Comparison of ENCODE assay signal across 32 cellular contexts in the genomic region with DNA sequence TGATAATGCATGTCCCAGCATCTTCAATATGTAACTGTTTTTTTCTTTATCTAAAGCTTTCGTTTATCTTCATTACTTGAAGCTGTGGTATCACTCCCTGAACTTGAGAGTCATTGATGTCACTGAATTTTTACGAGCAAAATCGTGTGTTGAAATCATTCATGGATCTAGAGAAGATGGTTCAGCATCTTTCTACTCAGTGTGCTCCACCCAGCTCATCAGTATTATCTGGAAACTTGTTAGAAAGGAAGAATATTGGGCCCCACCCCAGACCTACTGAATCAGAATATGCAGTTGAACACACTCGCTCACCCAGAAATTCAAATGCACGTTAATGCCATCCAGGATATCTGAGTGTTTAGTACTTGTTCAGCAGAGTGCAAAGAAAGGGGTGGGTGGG.
"Had no signal": no experiment of that assay in that cellular context is flagged by ENCODE, and none has a peak within 500 bp of the region (broad histone marks: within the 10 kb centered on the region; RNA-seq: fewer than 3 reads in every experiment).

No MANE protein-coding gene starts in this region.

- H3K4me1 Mint-ChIP-seq: activated CD4-positive, alpha-beta T cell treated with anti-CD3 and anti-CD28 coated beads, Interleukin-2, amount 10 ng/mL, durations not matched to agents 7 days and 5 days had no signal

- H3K27ac Mint-ChIP-seq: activated CD4-positive, alpha-beta T cell treated with anti-CD3 and anti-CD28 coated beads for 36 hours; activated CD4-positive, alpha-beta T cell treated with anti-CD3 and anti-CD28 coated beads, Interleukin-2, amount 10 ng/mL, durations not matched to agents 7 days and 5 days; activated CD8-positive, alpha-beta T cell treated with anti-CD3 and anti-CD28 coated beads, Interleukin-2, amount 10 ng/mL, durations not matched to agents 7 days and 5 days; activated naive CD4-positive, alpha-beta T cell treated with anti-CD3 and anti-CD28 coated beads for 36 hours; activated naive CD4-positive, alpha-beta T cell treated with anti-CD3 and anti-CD28 coated beads, Interleukin-2, amount 50 U/mL, for 72 hours; activated T-helper 1 cell treated with anti-CD3 and anti-CD28 coated beads, Interleukin-12 subunit alpha, Interleukin-12 subunit beta, Interleukin-2, Interleukin-4 antibody, amounts not matched to agents 30 ng/mL and 10 ng/mL and 1 ng/mL, durations not matched to agents 14 hours and 24 hours and 36 hours had no signal

- DNase-seq: activated CD4-positive, alpha-beta T cell treated with anti-CD3 and anti-CD28 coated beads for 36 hours; activated CD4-positive, alpha-beta T cell treated with anti-CD3 and anti-CD28 coated beads, Interleukin-2, amount 10 ng/mL, durations not matched to agents 7 days and 5 days; activated CD4-positive, alpha-beta T cell treated with anti-CD3 and anti-CD28 coated beads, Interleukin-2, amount 50 U/mL, for 48 hours; activated CD8-positive, alpha-beta memory T cell treated with anti-CD3 and anti-CD28 coated beads, Interleukin-2, amount 50 U/mL, for 4 hours; activated CD8-positive, alpha-beta T cell treated with anti-CD3 and anti-CD28 coated beads, Interleukin-2, amount 10 ng/mL, durations not matched to agents 7 days and 5 days; activated gamma-delta T cell treated with Interleukin-2 at 50 U/mL for 16 hours; activated naive CD4-positive, alpha-beta T cell treated with anti-CD3 and anti-CD28 coated beads for 36 hours; activated T-cell treated with anti-CD3 and anti-CD28 coated beads for 4 hours; activated T-cell treated with anti-CD3 and anti-CD28 coated beads, Interleukin-2, amount 50 U/mL, for 4 hours; adrenal gland; body of pancreas; caudate nucleus; IMR-90; NCI-H1105; NCI-H1417 treated with DMSO at 0.1 percent for 48 hours; NCI-H187 treated with DMSO at 0.1 percent for 48 hours; NCI-H2081 treated with DMSO at 0.1 percent for 48 hours; NCI-H226; NCI-H446 treated with DMSO at 0.1 percent for 48 hours; NCI-H524; NK-92 treated with Interleukin-12 subunit alpha and Interleukin-12 subunit beta, amount 100 ng/mL, for 24 hours; Peyer's patch; RPMI8226; SHP77 treated with DMSO at 0.1 percent for 48 hours; SW 1271; T-helper 1 cell; T-helper 2 cell; T-helper 9 cell had no signal

- H3K4me3 Mint-ChIP-seq: activated CD4-positive, alpha-beta T cell treated with anti-CD3 and anti-CD28 coated beads for 36 hours; activated CD4-positive, alpha-beta T cell treated with anti-CD3 and anti-CD28 coated beads, Interleukin-2, amount 10 ng/mL, durations not matched to agents 7 days and 5 days; activated CD8-positive, alpha-beta T cell treated with anti-CD3 and anti-CD28 coated beads, Interleukin-2, amount 10 ng/mL, durations not matched to agents 7 days and 5 days; activated naive CD4-positive, alpha-beta T cell treated with anti-CD3 and anti-CD28 coated beads for 36 hours; activated T-cell treated with anti-CD3 and anti-CD28 coated beads, Interleukin-2, amount 50 U/mL, for 4 hours; activated T-helper 1 cell treated with anti-CD3 and anti-CD28 coated beads, Interleukin-12 subunit alpha, Interleukin-12 subunit beta, Interleukin-2, Interleukin-4 antibody, amounts not matched to agents 30 ng/mL and 10 ng/mL and 1 ng/mL, durations not matched to agents 14 hours and 24 hours and 36 hours had no signal

- H3K27me3 ChIP-seq: adrenal gland, body of pancreas, Peyer's patch, SJSA1 had no signal

- H3K4me1 ChIP-seq: adrenal gland, body of pancreas, Peyer's patch, SJSA1 had no signal

- H3K36me3 Mint-ChIP-seq: activated naive CD4-positive, alpha-beta T cell treated with anti-CD3 and anti-CD28 coated beads, Interleukin-2, amount 50 U/mL, for 72 hours had no signal

- H3K27ac ChIP-seq: adrenal gland, body of pancreas, Peyer's patch, SJSA1 had no signal

- H3K9me3 ChIP-seq: adrenal gland, body of pancreas, Peyer's patch, SJSA1 had no signal

- H3K36me3 ChIP-seq: adrenal gland, Peyer's patch, SJSA1 had no signal

- H3K4me3 ChIP-seq: adrenal gland, body of pancreas, K562, Peyer's patch, SJSA1 had no signal

- H3K9me3 Mint-ChIP-seq: activated CD4-positive, alpha-beta T cell treated with anti-CD3 and anti-CD28 coated beads, Interleukin-2, amount 10 ng/mL, durations not matched to agents 7 days and 5 days; activated naive CD4-positive, alpha-beta T cell treated with anti-CD3 and anti-CD28 coated beads for 36 hours; activated naive CD4-positive, alpha-beta T cell treated with anti-CD3 and anti-CD28 coated beads, Interleukin-2, amount 50 U/mL, for 72 hours; activated T-cell treated with anti-CD3 and anti-CD28 coated beads, Interleukin-2, amount 50 U/mL, for 4 hours; activated T-helper 1 cell treated with anti-CD3 and anti-CD28 coated beads, Interleukin-12 subunit alpha, Interleukin-12 subunit beta, Interleukin-2, Interleukin-4 antibody, amounts not matched to agents 30 ng/mL and 10 ng/mL and 1 ng/mL, durations not matched to agents 14 hours and 24 hours and 36 hours had no signal
